Comparison of ENCODE assay signal across 8 cellular contexts in genomic region chr3:171461087-171461917, GRCh38. TPM values are rescaled to one million over a fixed set of nuclear protein-coding genes. Genes with fewer than 3 reads are reported as not detected.
A peak's percentile ranks its signal among the peaks of the same experiment; 100 is the strongest.
DNase-seq lines count a peak whose midpoint lies in the region; ATAC-seq and TF ChIP-seq lines count a peak whose summit lies in the region.

No MANE protein-coding gene starts in this region.

- peaks cover 42% of the 10 kb centered on the region for H3K4me1 Mint-ChIP-seq in activated naive CD4-positive, alpha-beta T cell treated with anti-CD3 and anti-CD28 coated beads, Interleukin-2, amount 10 ng/mL, durations not matched to agents 7 days and 5 days

- H3K27ac Mint-ChIP-seq in activated naive CD4-positive, alpha-beta T cell treated with anti-CD3 and anti-CD28 coated beads, Interleukin-2, amount 10 ng/mL, durations not matched to agents 7 days and 5 days = peak overlapping the region; percentile 90

- intact Hi-C loops in psoas muscle (cut with DNase I) = loop anchor here in 1 of 2 donors (5.0 kb wide), 1 partner anchor 274 kb away; no protein-coding TSS in a partner anchor

- ATAC-seq in GM18517 (IDR thresholded peaks at IDR 0.05; ENCODE audit: unreplicated experiment) (peak; percentile 18), HG02970 (IDR thresholded peaks at IDR 0.05; ENCODE audit: low FRiP score, unreplicated experiment) (peak; percentile 7), psoas muscle (peak; percentile 12 to 46 (median 41))

- H3K4me3 Mint-ChIP-seq in activated naive CD4-positive, alpha-beta T cell treated with anti-CD3 and anti-CD28 coated beads, Interleukin-2, amount 10 ng/mL, durations not matched to agents 7 days and 5 days = peak overlapping the region; percentile 94

- WGBS in psoas muscle, 3 donors = 5 to 7% (median 6%) methylated on average over 22 of the region's 22 CpGs

- H3K4me3 ChIP-seq in cardiac muscle cell (peak overlapping the region; percentile 95), psoas muscle (peak overlapping the region; percentile 79)

- H3K9me3 ChIP-seq in cardiac muscle cell (ENCODE audit: low read depth) (no peaks in the 10 kb centered on the region), psoas muscle (no peaks in the 10 kb centered on the region)

- DNase-seq in A172 (ENCODE audit: low spot score) = peak; percentile 56
- DNase-seq in NCI-H446 (lab: John Stamatoyannopoulos, UW) = peak; percentile 67 to 80
- DNase-seq in activated naive CD4-positive, alpha-beta T cell treated with anti-CD3 and anti-CD28 coated beads, Interleukin-2, amount 10 ng/mL, durations not matched to agents 7 days and 5 days = peak; percentile 66
- peak; percentile 63 to 69 for DNase-seq in cardiac muscle cell (ENCODE audit: low read depth in 1 of 2, low spot score in 1 of 2)
- DNase-seq in psoas muscle = no peak
- DNase-seq in ecto neural progenitor cell (ENCODE audit: low spot score) = no peak

- H3K27me3 ChIP-seq in cardiac muscle cell (no peaks in the 10 kb centered on the region), psoas muscle (ENCODE audit: insufficient read depth in 3 of 3, low read length in 2 of 3) (no peaks in the 10 kb centered on the region)

- H3K27ac ChIP-seq in cardiac muscle cell (peak overlapping the region; percentile 86), psoas muscle (peak overlapping the region; percentile 87)

- CTCF ChIA-PET in activated naive CD4-positive, alpha-beta T cell treated with anti-CD3 and anti-CD28 coated beads, Interleukin-2, amount 10 ng/mL, durations not matched to agents 7 days and 5 days (lab: Charles Lee) = interaction anchor here (0.7 to 1.7 kb wide), 10 partner anchors 9 to 298 kb away, joined by 3 to 6 read pairs (median 3); no protein-coding TSS in a partner anchor

- H3K36me3 Mint-ChIP-seq in activated naive CD4-positive, alpha-beta T cell treated with anti-CD3 and anti-CD28 coated beads, Interleukin-2, amount 10 ng/mL, durations not matched to agents 7 days and 5 days = peaks cover 12% of the 10 kb centered on the region

- H3K36me3 ChIP-seq in cardiac muscle cell = no peaks in the 10 kb centered on the region
- H3K36me3 ChIP-seq in psoas muscle (ENCODE audit: insufficient read depth in 1 of 2, low read depth in 1 of 2) = no peaks in the 10 kb centered on the region

- no peaks in the 10 kb centered on the region for H3K9me3 Mint-ChIP-seq in activated naive CD4-positive, alpha-beta T cell treated with anti-CD3 and anti-CD28 coated beads, Interleukin-2, amount 10 ng/mL, durations not matched to agents 7 days and 5 days

- no peaks in the 10 kb centered on the region for H3K27me3 Mint-ChIP-seq in activated naive CD4-positive, alpha-beta T cell treated with anti-CD3 and anti-CD28 coated beads, Interleukin-2, amount 10 ng/mL, durations not matched to agents 7 days and 5 days

- H3K4me1 ChIP-seq in cardiac muscle cell (ENCODE audit: low read depth) (peaks cover 16% of the 10 kb centered on the region), psoas muscle (peaks cover 15% of the 10 kb centered on the region)

- TF ChIP-seq CTCF in cardiac muscle cell (IDR thresholded peaks at IDR 0.05; ENCODE audit: low read depth, low read length) = no peak
- no peak for TF ChIP-seq CTCF in psoas muscle (IDR thresholded peaks at IDR 0.05)

RNA-seq across cellular contexts. Expression of gene TNIK, which starts 1.1 kb away (rescaled TPM):
- 6.0 and 17.8 TPM in 2 replicates for total RNA-seq in A172 (2014; rRNA removed; shearing (Covaris generic))
- 26.4 and 55.1 TPM in 2 replicates for total RNA-seq in cardiac muscle cell
- 32.6 and 32.8 TPM in 2 replicates for polyA plus RNA-seq in cardiac muscle cell
- 10 to 100 TPM; 12.5 to 32.4 (median 24.8) TPM for total RNA-seq in psoas muscle
- 10 to 100 TPM in 2 of 3 donors, 1 to 10 TPM in 1; 9.9 to 11.0 (median 10.9) TPM for polyA plus RNA-seq in psoas muscle

Comparison
In these comparisons a context has a peak if more than half of its experiments do, and no peak if none do; other contexts are left out.
1. DNase-seq: peak in A172 (single experiment), NCI-H446 (2 of 2), activated naive CD4-positive, alpha-beta T cell treated with anti-CD3 and anti-CD28 coated beads, Interleukin-2, amount 10 ng/mL, durations not matched to agents 7 days and 5 days (single experiment) and cardiac muscle cell (2 of 2); none in psoas muscle (0 of 2) and ecto neural progenitor cell (single experiment).
2. Peak in every context shown above with its lines, with median percentiles within 50 percentile points of each other: ATAC-seq.